Comparison of ENCODE assay signal across 1 cellular context in genomic region chr11:100837294-100837693, GRCh38.
TF ChIP-seq lines count a peak whose summit lies in the region.

No MANE protein-coding gene starts in this region.

TF ChIP-seq in WTC11, 78 proteins besides CTCF, POLR2A, EP300 and RAD21 (continued from another document):
- no peak for TF ChIP-seq ZNF532 (CRISPR knock-in tag; IDR thresholded peaks at IDR 0.05; ENCODE audit: borderline replicate concordance)
- TF ChIP-seq, protein P1, sequence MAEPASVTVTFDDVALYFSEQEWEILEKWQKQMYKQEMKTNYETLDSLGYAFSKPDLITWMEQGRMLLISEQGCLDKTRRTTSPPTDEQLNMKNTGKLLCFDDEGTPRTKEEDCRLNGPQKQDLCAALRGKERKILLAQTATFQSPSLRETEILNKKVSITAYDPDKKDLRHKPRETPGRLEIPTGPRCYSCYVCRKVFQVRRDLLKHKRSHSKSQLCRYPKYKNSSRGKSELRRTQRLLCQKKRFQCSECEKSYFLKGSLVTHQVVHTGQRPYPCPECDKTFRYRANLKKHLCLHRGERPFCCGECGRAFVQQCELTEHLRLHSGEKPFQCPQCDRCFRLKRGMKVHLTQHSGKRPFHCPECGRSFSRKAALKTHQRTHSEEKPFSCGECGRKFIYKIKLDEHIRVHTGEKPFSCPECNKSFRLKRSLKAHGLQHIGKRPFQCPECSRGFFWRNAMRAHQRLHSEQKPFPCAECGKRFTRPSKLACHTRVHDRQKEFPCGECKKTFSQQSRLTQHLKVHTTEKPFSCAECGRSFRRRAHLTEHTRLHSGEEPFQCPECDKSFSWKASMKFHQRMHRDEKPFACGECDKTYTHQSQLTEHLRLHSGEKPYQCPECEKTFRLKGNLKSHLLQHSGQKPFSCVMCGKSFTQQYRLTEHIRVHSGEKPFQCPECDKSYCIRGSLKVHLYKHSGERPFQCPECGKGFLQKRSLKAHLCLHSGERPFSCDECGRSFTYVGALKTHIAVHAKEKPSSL (CRISPR knock-in tag; conservative IDR thresholded peaks at IDR 0.05): no peak
- no peak for TF ChIP-seq HMGA2 (CRISPR knock-in tag; IDR thresholded peaks at IDR 0.05)
- no peak for TF ChIP-seq ZNF232 (CRISPR knock-in tag; IDR thresholded peaks at IDR 0.05)
- TF ChIP-seq ZNF263 (CRISPR knock-in tag; IDR thresholded peaks at IDR 0.05; ENCODE audit: low read depth): no peak
- no peak for TF ChIP-seq MLX (CRISPR knock-in tag; IDR thresholded peaks at IDR 0.05)
- TF ChIP-seq NR2C2 (CRISPR knock-in tag; IDR thresholded peaks at IDR 0.05): no peak
- no peak for TF ChIP-seq NFE2L1 (CRISPR knock-in tag; IDR thresholded peaks at IDR 0.05)
- no peak for TF ChIP-seq FOXJ3 (CRISPR knock-in tag; IDR thresholded peaks at IDR 0.05; ENCODE audit: borderline replicate concordance)
- TF ChIP-seq, protein P2, sequence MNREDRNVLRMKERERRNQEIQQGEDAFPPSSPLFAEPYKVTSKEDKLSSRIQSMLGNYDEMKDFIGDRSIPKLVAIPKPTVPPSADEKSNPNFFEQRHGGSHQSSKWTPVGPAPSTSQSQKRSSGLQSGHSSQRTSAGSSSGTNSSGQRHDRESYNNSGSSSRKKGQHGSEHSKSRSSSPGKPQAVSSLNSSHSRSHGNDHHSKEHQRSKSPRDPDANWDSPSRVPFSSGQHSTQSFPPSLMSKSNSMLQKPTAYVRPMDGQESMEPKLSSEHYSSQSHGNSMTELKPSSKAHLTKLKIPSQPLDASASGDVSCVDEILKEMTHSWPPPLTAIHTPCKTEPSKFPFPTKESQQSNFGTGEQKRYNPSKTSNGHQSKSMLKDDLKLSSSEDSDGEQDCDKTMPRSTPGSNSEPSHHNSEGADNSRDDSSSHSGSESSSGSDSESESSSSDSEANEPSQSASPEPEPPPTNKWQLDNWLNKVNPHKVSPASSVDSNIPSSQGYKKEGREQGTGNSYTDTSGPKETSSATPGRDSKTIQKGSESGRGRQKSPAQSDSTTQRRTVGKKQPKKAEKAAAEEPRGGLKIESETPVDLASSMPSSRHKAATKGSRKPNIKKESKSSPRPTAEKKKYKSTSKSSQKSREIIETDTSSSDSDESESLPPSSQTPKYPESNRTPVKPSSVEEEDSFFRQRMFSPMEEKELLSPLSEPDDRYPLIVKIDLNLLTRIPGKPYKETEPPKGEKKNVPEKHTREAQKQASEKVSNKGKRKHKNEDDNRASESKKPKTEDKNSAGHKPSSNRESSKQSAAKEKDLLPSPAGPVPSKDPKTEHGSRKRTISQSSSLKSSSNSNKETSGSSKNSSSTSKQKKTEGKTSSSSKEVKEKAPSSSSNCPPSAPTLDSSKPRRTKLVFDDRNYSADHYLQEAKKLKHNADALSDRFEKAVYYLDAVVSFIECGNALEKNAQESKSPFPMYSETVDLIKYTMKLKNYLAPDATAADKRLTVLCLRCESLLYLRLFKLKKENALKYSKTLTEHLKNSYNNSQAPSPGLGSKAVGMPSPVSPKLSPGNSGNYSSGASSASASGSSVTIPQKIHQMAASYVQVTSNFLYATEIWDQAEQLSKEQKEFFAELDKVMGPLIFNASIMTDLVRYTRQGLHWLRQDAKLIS (CRISPR knock-in tag; IDR thresholded peaks at IDR 0.05; ENCODE audit: borderline replicate concordance): no peak
- no peak for TF ChIP-seq ATF2 (CRISPR knock-in tag; IDR thresholded peaks at IDR 0.05; ENCODE audit: borderline replicate concordance, low read depth)
